24 cellular contexts compared by ENCODE assay signal in the genomic region with DNA sequence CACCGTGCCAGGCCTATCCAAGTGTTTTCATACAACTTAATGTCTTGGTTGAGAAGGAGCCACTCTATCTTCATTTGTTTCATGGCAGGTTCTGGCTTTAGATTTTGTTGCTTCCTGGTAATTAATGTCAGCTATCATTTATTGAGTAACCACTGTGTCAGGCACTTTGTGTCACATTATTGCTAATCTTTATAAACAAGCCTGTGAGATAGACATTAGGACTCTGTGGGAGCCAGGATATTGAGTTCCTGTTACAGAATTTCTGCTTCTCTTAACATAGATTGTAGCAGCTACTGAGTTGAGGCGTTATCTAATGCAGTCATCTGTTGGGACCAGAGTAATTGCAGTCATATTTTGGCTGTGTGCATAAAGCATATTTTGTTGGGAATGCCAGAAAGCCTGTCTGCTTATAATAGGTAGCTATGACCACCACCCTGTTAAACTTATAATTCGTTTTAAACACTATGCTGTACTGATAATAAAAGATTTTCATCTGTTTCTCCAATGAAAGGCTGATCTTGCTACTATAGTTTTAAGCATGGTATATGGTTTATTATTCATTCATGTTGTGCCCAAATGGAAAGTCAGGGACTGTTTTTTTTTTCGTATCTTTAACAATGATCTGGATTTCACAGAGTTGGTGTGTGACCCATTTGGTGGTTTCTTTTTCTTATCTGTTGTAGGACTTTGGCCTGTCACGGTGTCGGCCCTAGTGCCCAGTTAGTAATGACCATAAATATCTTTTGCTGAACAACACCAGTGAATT. TPM values are rescaled to one million over a fixed set of nuclear protein-coding genes. Genes with fewer than 3 reads are reported as not detected.
DNase-seq lines count a peak whose midpoint lies in the region; ATAC-seq and TF ChIP-seq lines count a peak whose summit lies in the region.
"Had no signal": no experiment of that assay in that cellular context is flagged by ENCODE, and none has a peak within 500 bp of the region (broad histone marks: within the 10 kb centered on the region; RNA-seq: fewer than 3 reads in every experiment).

No MANE protein-coding gene starts in this region.

- no peaks in the 10 kb centered on the region for H3K36me3 ChIP-seq in mucosa of rectum (ENCODE audit: control insufficient read depth in 2 of 2, insufficient read depth in 2 of 2, low read length in 2 of 2)
- no peaks in the 10 kb centered on the region for H3K36me3 ChIP-seq in upper lobe of right lung
- H3K36me3 ChIP-seq: lower lobe of right lung, suprapubic skin had no signal

- peak; percentile 19 for DNase-seq in SK-N-DZ (ENCODE audit: low spot score)
- DNase-seq in endothelial cell (ENCODE audit: low spot score): no peak
- DNase-seq in upper lobe of right lung: no peak
- no peak for DNase-seq in NCI-H1092 (lab: John Stamatoyannopoulos, UW)
- DNase-seq in central memory CD4-positive, alpha-beta T cell: no peak
- DNase-seq: activated CD4-positive, alpha-beta T cell treated with anti-CD3 and anti-CD28 coated beads, Interleukin-2, amount 50 U/mL, for 1 hour; activated CD8-positive, alpha-beta memory T cell treated with anti-CD3 and anti-CD28 coated beads, Interleukin-2, amount 50 U/mL, for 4 hours; activated gamma-delta T cell treated with Interleukin-2 at 50 U/mL for 16 hours; amygdala; endodermal cell; HFFc6; Karpas-422; lower lobe of right lung; naive thymus-derived CD8-positive, alpha-beta T cell; NCI-H2081 treated with DMSO at 0.1 percent for 48 hours; NCI-H524; stimulated activated CD4-positive, alpha-beta T cell treated with anti-CD3 and anti-CD28 coated beads, Interleukin-12 subunit alpha, Interleukin-12 subunit beta, amount 100 ng/mL, for 4 hours; stimulated activated CD8-positive, alpha-beta memory T cell treated with anti-CD3 and anti-CD28 coated beads, Interleukin-4, amount 100 ng/mL, for 48 hours; T-helper 1 cell had no signal

- H3K9me3 ChIP-seq in mucosa of rectum (ENCODE audit: control insufficient read depth in 2 of 2, low read length in 2 of 2) (no peaks in the 10 kb centered on the region), upper lobe of right lung (no peaks in the 10 kb centered on the region)
- H3K9me3 ChIP-seq: lower lobe of right lung, suprapubic skin had no signal

- H3K4me3 Mint-ChIP-seq in endothelial cell (ENCODE audit: unreplicated experiment): no peak overlapping the region
- H3K4me3 Mint-ChIP-seq: central memory CD8-positive, alpha-beta T cell; endodermal cell; HFFc6; naive thymus-derived CD8-positive, alpha-beta T cell had no signal

- peaks cover under 1% of the 10 kb centered on the region for H3K27me3 Mint-ChIP-seq in endothelial cell (ENCODE audit: unreplicated experiment)
- H3K27me3 Mint-ChIP-seq: central memory CD8-positive, alpha-beta T cell; naive thymus-derived CD8-positive, alpha-beta T cell had no signal

- H3K27me3 ChIP-seq in mucosa of rectum (ENCODE audit: control insufficient read depth in 2 of 2, insufficient read depth in 2 of 2, low read length in 2 of 2) (no peaks in the 10 kb centered on the region), upper lobe of right lung (no peaks in the 10 kb centered on the region)
- H3K27me3 ChIP-seq: suprapubic skin had no signal

- H3K36me3 Mint-ChIP-seq in endothelial cell (ENCODE audit: low read depth, unreplicated experiment): peaks cover 11% of the 10 kb centered on the region

- peaks cover 11 to 34% of the 10 kb centered on the region in 2 donors for H3K4me1 ChIP-seq in mucosa of rectum (ENCODE audit: control insufficient read depth in 2 of 2, insufficient read depth in 2 of 2, low read length in 2 of 2)
- H3K4me1 ChIP-seq in upper lobe of right lung: peaks cover 22% of the 10 kb centered on the region

- H3K9me3 Mint-ChIP-seq in endothelial cell (ENCODE audit: unreplicated experiment): no peaks in the 10 kb centered on the region
- H3K9me3 Mint-ChIP-seq: central memory CD8-positive, alpha-beta T cell; HFFc6 had no signal

- TF ChIP-seq CTCF in endothelial cell (IDR thresholded peaks at IDR 0.05; ENCODE audit: unreplicated experiment): no peak
- no peak for TF ChIP-seq CTCF in upper lobe of right lung (IDR thresholded peaks at IDR 0.05)

- H3K27ac ChIP-seq in mucosa of rectum (ENCODE audit: low read depth in 2 of 2, low read length in 2 of 2): peak overlapping the region; percentile 34 to 51
- H3K27ac ChIP-seq in upper lobe of right lung: no peak overlapping the region
- H3K27ac ChIP-seq: lower lobe of right lung, suprapubic skin, VCaP had no signal

- H3K27ac Mint-ChIP-seq in endothelial cell (ENCODE audit: unreplicated experiment): peak overlapping the region; percentile 28
- H3K27ac Mint-ChIP-seq: endodermal cell, HFFc6 had no signal

- intact Hi-C loops in upper lobe of right lung (cut with DNase I): no loop called here

- ATAC-seq in upper lobe of right lung: peak; percentile 34
- no peak for ATAC-seq in HG03432 (IDR thresholded peaks at IDR 0.05; ENCODE audit: unreplicated experiment)
- ATAC-seq: naive thymus-derived CD8-positive, alpha-beta T cell had no signal

- H3K4me3 ChIP-seq in mucosa of rectum (ENCODE audit: low read length in 2 of 2) (no peak overlapping the region), upper lobe of right lung (no peak overlapping the region)
- H3K4me3 ChIP-seq: lower lobe of right lung, suprapubic skin had no signal

- no peak overlapping the region for H3K9ac ChIP-seq in mucosa of rectum (ENCODE audit: low read depth in 1 of 2, low read length in 2 of 2)

- H3K4me1 Mint-ChIP-seq in endothelial cell (ENCODE audit: unreplicated experiment): peaks cover 8% of the 10 kb centered on the region

RNA-seq across cellular contexts. Expression of gene SIPA1L1, which starts 19.6 kb away (rescaled TPM):
- 2.8 and 3.4 TPM in 2 replicates for polyA plus RNA-seq in SK-N-DZ (2014; cell fraction: cytosol; rRNA removed)
- polyA plus RNA-seq in SK-N-DZ (2014; cell fraction: nucleus; rRNA removed): 7.8 and 8.4 TPM in 2 replicates
- total RNA-seq in endothelial cell (ENCODE audit: unreplicated experiment) (79.1 TPM), upper lobe of right lung (52.1 TPM)
